In genomic region chr6:123240626-123241025, GRCh38 we compare ENCODE assay signal across 31 cellular contexts.
"Had no signal": no experiment of that assay in that cellular context is flagged by ENCODE, and none has a peak within 500 bp of the region (broad histone marks: within the 10 kb centered on the region; RNA-seq: fewer than 3 reads in every experiment).

No MANE protein-coding gene starts in this region.

- H3K36me3 Mint-ChIP-seq: neural progenitor cell; stimulated activated memory B cell treated with anti-CD40 and anti-IgM and Interleukin-4, amounts not matched to agents 10 μg/mL and 1 μg/mL and 100 μg/mL, for 72 hours; type B pancreatic cell had no signal

- H3K27me3 Mint-ChIP-seq: progenitor cell of endocrine pancreas; stimulated activated memory B cell treated with anti-CD40 and anti-IgM and Interleukin-4, amounts not matched to agents 10 μg/mL and 1 μg/mL and 100 μg/mL, for 72 hours; stimulated activated naive CD8-positive, alpha-beta T cell treated with anti-CD3 and anti-CD28 coated beads, Interleukin-15, amount 100 ng/mL, for 72 hours; type B pancreatic cell had no signal

- H3K9ac ChIP-seq: neural progenitor cell, parathyroid adenoma had no signal

- DNase-seq: natural killer cell; occipital lobe; ovary; posterior cingulate gyrus; psoas muscle; right cardiac atrium; spleen; stimulated activated CD4-positive, alpha-beta T cell treated with anti-CD3 and anti-CD28 coated beads, Interleukin-12 subunit alpha, Interleukin-12 subunit beta, amount 100 ng/mL, for 4 hours; stimulated activated CD4-positive, alpha-beta T cell treated with anti-CD3 and anti-CD28 coated beads, Interleukin-1b, Interleukin-23, amount 100 ng/mL, for 48 hours; stimulated activated CD4-positive, alpha-beta T cell treated with anti-CD3 and anti-CD28 coated beads, Interleukin-4, amount 100 ng/mL, for 1 hour; stimulated activated CD4-positive, alpha-beta T cell treated with anti-CD3 and anti-CD28 coated beads, Interleukin-4, amount 100 ng/mL, for 4 hours; stimulated activated CD8-positive, alpha-beta memory T cell treated with anti-CD3 and anti-CD28 coated beads, Interleukin-4, amount 100 ng/mL, for 48 hours; stimulated activated naive CD4-positive, alpha-beta T cell; stimulated activated naive CD8-positive, alpha-beta T cell treated with anti-CD3 and anti-CD28 coated beads, Interleukin-15, amount 100 ng/mL, for 72 hours; stimulated activated naive CD8-positive, alpha-beta T cell treated with anti-CD3 and anti-CD28 coated beads, Interleukin-15, Interleukin-2, amounts not matched to agents 100 U/mL and 50 U/mL, for 24 hours; substantia nigra; testis; tibial artery; transverse colon; upper lobe of right lung; uterus had no signal

- ATAC-seq: natural killer cell; psoas muscle; right cardiac atrium; sciatic nerve; stimulated activated memory B cell treated with anti-CD40 and anti-IgM and Interleukin-4, amounts not matched to agents 10 μg/mL and 1 μg/mL and 100 μg/mL, for 72 hours; stimulated activated naive CD8-positive, alpha-beta T cell treated with anti-CD3 and anti-CD28 coated beads, Interleukin-15, amount 100 ng/mL, for 72 hours; stimulated activated naive CD8-positive, alpha-beta T cell treated with anti-CD3 and anti-CD28 coated beads, Interleukin-15, Interleukin-2, amounts not matched to agents 100 U/mL and 50 U/mL, for 24 hours; upper lobe of right lung had no signal

- H3K79me2 ChIP-seq: parathyroid adenoma had no signal

- H3K27ac Mint-ChIP-seq: natural killer cell; nephron; neural progenitor cell; progenitor cell of endocrine pancreas; stimulated activated memory B cell treated with anti-CD40 and anti-IgM and Interleukin-4, amounts not matched to agents 10 μg/mL and 1 μg/mL and 100 μg/mL, for 72 hours; stimulated activated naive CD8-positive, alpha-beta T cell treated with anti-CD3 and anti-CD28 coated beads, Interleukin-15, amount 100 ng/mL, for 72 hours; type B pancreatic cell had no signal

- H3K27ac ChIP-seq: neural progenitor cell, ovary, parathyroid adenoma, psoas muscle, skin epidermis, spleen, suprapubic skin, testis, tibial artery, transverse colon, upper lobe of right lung, uterus had no signal

- H3K4me3 ChIP-seq: neural progenitor cell, ovary, psoas muscle, skin epidermis, smooth muscle cell, spleen, suprapubic skin, testis, tibial artery, transverse colon, upper lobe of right lung, uterus had no signal

- H3K4me2 ChIP-seq: neural progenitor cell, smooth muscle cell had no signal

- H3K36me3 ChIP-seq: neural progenitor cell, ovary, spleen, suprapubic skin, tibial artery, transverse colon, upper lobe of right lung, uterus had no signal

- H3K9me3 ChIP-seq: ovary, psoas muscle, suprapubic skin, testis, tibial artery, transverse colon, upper lobe of right lung, uterus had no signal

- H3K4me3 Mint-ChIP-seq: natural killer cell; nephron; neural progenitor cell; stimulated activated memory B cell treated with anti-CD40 and anti-IgM and Interleukin-4, amounts not matched to agents 10 μg/mL and 1 μg/mL and 100 μg/mL, for 72 hours; stimulated activated naive CD8-positive, alpha-beta T cell treated with anti-CD3 and anti-CD28 coated beads, Interleukin-15, amount 100 ng/mL, for 72 hours; type B pancreatic cell had no signal

- H3K27me3 ChIP-seq: neural progenitor cell, ovary, spleen, suprapubic skin, testis, tibial artery, transverse colon, upper lobe of right lung, uterus had no signal

- H3K4me1 ChIP-seq: neural progenitor cell, parathyroid adenoma, psoas muscle, spleen, suprapubic skin, testis, tibial artery, transverse colon, upper lobe of right lung, uterus had no signal

- H3K4me1 Mint-ChIP-seq: natural killer cell; nephron; neural progenitor cell; stimulated activated memory B cell treated with anti-CD40 and anti-IgM and Interleukin-4, amounts not matched to agents 10 μg/mL and 1 μg/mL and 100 μg/mL, for 72 hours; stimulated activated naive CD8-positive, alpha-beta T cell treated with anti-CD3 and anti-CD28 coated beads, Interleukin-15, amount 100 ng/mL, for 72 hours had no signal

- H2AFZ ChIP-seq: neural progenitor cell, parathyroid adenoma had no signal
